8 cellular contexts compared by ENCODE assay signal in the genomic region with DNA sequence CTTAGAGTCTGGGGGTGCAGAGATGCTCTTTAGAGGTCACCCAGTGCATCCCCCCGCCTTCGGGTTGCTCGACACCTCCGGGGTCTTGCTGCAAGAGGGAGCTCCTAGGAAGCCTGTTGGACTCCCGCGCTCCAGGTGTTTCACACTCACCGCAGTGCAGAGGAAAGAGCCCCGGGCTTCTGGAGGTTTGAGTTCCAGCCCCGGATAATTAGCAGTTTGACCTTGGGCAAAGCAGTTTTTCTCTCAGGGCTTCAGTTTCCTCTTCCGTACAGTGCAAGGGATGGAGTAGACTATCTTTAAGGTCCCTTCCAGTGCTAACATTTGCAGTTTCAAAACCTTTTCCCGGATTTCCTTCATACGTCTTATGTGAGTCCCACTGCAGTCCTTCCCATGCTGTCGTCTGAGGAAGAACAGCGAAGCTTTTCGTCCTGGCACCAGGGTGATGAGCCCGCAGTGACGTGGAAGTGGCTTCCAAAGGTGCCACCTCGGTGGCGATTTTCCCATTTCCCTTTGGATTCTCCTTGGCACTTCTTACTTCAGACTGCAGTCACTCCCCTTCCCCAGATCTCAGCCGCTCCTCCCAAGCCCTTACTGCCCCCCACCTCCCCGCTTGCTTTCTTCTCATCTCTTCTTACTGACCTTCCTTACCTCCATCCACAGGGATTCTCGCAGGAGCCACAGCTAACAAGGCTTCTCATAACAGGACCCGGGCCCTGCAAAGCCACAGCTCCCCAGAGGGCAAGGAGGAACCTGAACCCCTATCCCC. TPM values are rescaled to one million over a fixed set of nuclear protein-coding genes. Genes with fewer than 3 reads are reported as not detected.
DNase-seq lines count a peak whose midpoint lies in the region; ATAC-seq and TF ChIP-seq lines count a peak whose summit lies in the region.

No MANE protein-coding gene starts in this region.

- H3K4me2 ChIP-seq in SK-N-SH (peak overlapping the region; percentile 94), SU-DHL-6 (ENCODE audit: low read depth, low read length, poor library complexity, severe bottlenecking) (peak overlapping the region; percentile 95)

- no peaks in the 10 kb centered on the region for H3K9me3 ChIP-seq in SK-N-SH
- no peaks in the 10 kb centered on the region for H3K9me3 ChIP-seq in SU-DHL-6 (ENCODE audit: insufficient read depth, low read length)

- H3K79me2 ChIP-seq in SK-N-SH (ENCODE audit: insufficient read depth) (peaks cover 51% of the 10 kb centered on the region), SU-DHL-6 (ENCODE audit: insufficient read depth, low read length) (peaks cover 7% of the 10 kb centered on the region)

- ATAC-seq in SK-N-SH treated with all-trans-retinoic acid at 6 μM for 48 hours (no peak), HG03159 (IDR thresholded peaks at IDR 0.05; ENCODE audit: unreplicated experiment) (no peak)

- no peak for TF ChIP-seq CTCF in SK-N-SH (IDR thresholded peaks at IDR 0.05)
- TF ChIP-seq CTCF in SU-DHL-6 (IDR thresholded peaks at IDR 0.05; ENCODE audit: insufficient read depth, low read length, poor library complexity, severe bottlenecking): no peak
- no peak for TF ChIP-seq CTCF in fibroblast of the aortic adventitia (IDR thresholded peaks at IDR 0.05; ENCODE audit: insufficient read depth, low read length)

- H3K9ac ChIP-seq in SK-N-SH (peak overlapping the region; percentile 68), SU-DHL-6 (ENCODE audit: low read length) (peak overlapping the region; percentile 82), rectal smooth muscle tissue (ENCODE audit: low read length) (peak overlapping the region; percentile 12)

- H3F3A ChIP-seq in SK-N-SH (replicated peaks; ENCODE audit: insufficient read depth) (no peaks in the 10 kb centered on the region), SU-DHL-6 (ENCODE audit: insufficient read depth) (no peaks in the 10 kb centered on the region)

- H3K9me2 ChIP-seq in SK-N-SH (no peaks in the 10 kb centered on the region), SU-DHL-6 (replicated peaks; ENCODE audit: insufficient read depth, low read length) (no peaks in the 10 kb centered on the region)

- TF ChIP-seq EP300 in SK-N-SH (IDR thresholded peaks at IDR 0.05; ENCODE audit: borderline replicate concordance in 1 of 2, low read depth in 1 of 2, low read length in 1 of 2): no peak

- H3K27me3 ChIP-seq in SK-N-SH (ENCODE audit: insufficient read depth): no peaks in the 10 kb centered on the region
- no peaks in the 10 kb centered on the region for H3K27me3 ChIP-seq in SU-DHL-6 (ENCODE audit: low read length)
- no peaks in the 10 kb centered on the region for H3K27me3 ChIP-seq in rectal smooth muscle tissue (ENCODE audit: control insufficient read depth, insufficient read depth, low read length)

- CTCF ChIA-PET in SK-N-SH (lab: Yijun Ruan, JAX): interaction anchor here (0.6 to 5.7 kb wide), 18 partner anchors 11 to 131 kb away, joined by 3 to 47 read pairs (median 5); a partner anchor contains a TSS

- no peak for TF ChIP-seq RAD21 in SK-N-SH (IDR thresholded peaks at IDR 0.05; ENCODE audit: low read length)

- H3K36me3 ChIP-seq in SK-N-SH (replicated peaks in 1 of 2; ENCODE audit: control insufficient read depth in 1 of 2, insufficient read depth in 2 of 2, low read length in 1 of 2) (peaks cover 28 to 40% of the 10 kb centered on the region in 2 experiments), SU-DHL-6 (ENCODE audit: low read length) (no peaks in the 10 kb centered on the region), rectal smooth muscle tissue (ENCODE audit: control insufficient read depth, insufficient read depth, low read length) (peaks cover 29% of the 10 kb centered on the region)

- POLR2A ChIA-PET in SK-N-SH (lab: Yijun Ruan, JAX): interaction anchor here (0.9 to 1.3 kb wide), 2 partner anchors 9 to 125 kb away, joined by 3 to 4 read pairs; no protein-coding TSS in a partner anchor

- H3K27ac ChIP-seq in SK-N-SH (ENCODE audit: low read depth in 2 of 2, low read length in 1 of 2) (peak overlapping the region in 1 of 2 experiments; percentile 75; a peak in 3 of 4 replicates), SU-DHL-6 (ENCODE audit: low read depth, low read length) (0 out of 2 replicates have a peak overlapping the region, but pooled peaks have one; percentile 16), rectal smooth muscle tissue (ENCODE audit: low read depth, low read length) (peak overlapping the region; percentile 34)

- peak overlapping the region; percentile 60; the same call in 1 of the 2 replicates for H2AFZ ChIP-seq in SK-N-SH (ENCODE audit: low read depth)
- peak overlapping the region; percentile 89 for H2AFZ ChIP-seq in SU-DHL-6 (ENCODE audit: low read depth, low read length, severe bottlenecking)

- WGBS in SK-N-SH (ENCODE audit: low lambda C conversion rate): 1% methylated on average over 22 of the region's 23 CpGs

- H3K4me3 ChIP-seq in SK-N-SH (ENCODE audit: low read depth in 2 of 2, low read length in 1 of 2) (peak overlapping the region; percentile 85 to 98), SU-DHL-6 (ENCODE audit: insufficient read depth, low read length, poor library complexity, severe bottlenecking) (peak overlapping the region; percentile 96), fibroblast of the aortic adventitia (ENCODE audit: low read depth, low read length) (peak overlapping the region; percentile 98), rectal smooth muscle tissue (ENCODE audit: low read length) (peak overlapping the region; percentile 67)

- peaks cover 14 to 19% of the 10 kb centered on the region in 2 experiments; a peak in 1 of 4 replicates for H3K4me1 ChIP-seq in SK-N-SH (ENCODE audit: control insufficient read depth in 1 of 2, insufficient read depth in 2 of 2, low read depth in 1 of 2, low read length in 1 of 2)
- H3K4me1 ChIP-seq in rectal smooth muscle tissue (ENCODE audit: control insufficient read depth, insufficient read depth, low read length): peaks cover 21% of the 10 kb centered on the region

- H4K20me1 ChIP-seq in SK-N-SH (ENCODE audit: insufficient read depth) (peaks cover 6% of the 10 kb centered on the region; the same call in 1 of the 2 replicates), SU-DHL-6 (ENCODE audit: low read depth, low read length) (no peaks in the 10 kb centered on the region)

- DNase-seq in SK-N-SH: no peak
- DNase-seq in fibroblast of the aortic adventitia (ENCODE audit: low read depth): no peak
- DNase-seq in SKM-1 (lab: John Stamatoyannopoulos, UW; ENCODE audit: unreplicated experiment): no peak
- DNase-seq in UCSD-AML1 (lab: John Stamatoyannopoulos, UW; ENCODE audit: unreplicated experiment): no peak

TF ChIP-seq in SK-N-SH, 30 proteins besides CTCF, POLR2A, EP300 and RAD21 (continues in another document):
- no peak for TF ChIP-seq SIN3A (IDR thresholded peaks at IDR 0.05; ENCODE audit: borderline replicate concordance, low read depth, low read length)

TF ChIP-seq in SK-N-SH treated with all-trans-retinoic acid at 6 μM for 48 hours, 23 proteins besides CTCF, POLR2A, EP300 and RAD21 (continues in another document):
- TF ChIP-seq SNAI2 (CRISPR knock-in tag; IDR thresholded peaks at IDR 0.05) (no peak), PPARA (CRISPR knock-in tag; IDR thresholded peaks at IDR 0.05; ENCODE audit: borderline replicate concordance) (no peak), ZNF70 (CRISPR knock-in tag; IDR thresholded peaks at IDR 0.05) (no peak), ZC3H10 (CRISPR knock-in tag; IDR thresholded peaks at IDR 0.05) (no peak), OSR1 (CRISPR knock-in tag; IDR thresholded peaks at IDR 0.05) (no peak), GLIS3 (CRISPR knock-in tag; IDR thresholded peaks at IDR 0.05) (no peak), BACH2 (CRISPR knock-in tag; IDR thresholded peaks at IDR 0.05; ENCODE audit: borderline replicate concordance) (no peak), CSDC2 (CRISPR knock-in tag; IDR thresholded peaks at IDR 0.05) (no peak), TCF4 (CRISPR knock-in tag; IDR thresholded peaks at IDR 0.05; ENCODE audit: borderline replicate concordance) (no peak)
- TF ChIP-seq, protein P1, sequence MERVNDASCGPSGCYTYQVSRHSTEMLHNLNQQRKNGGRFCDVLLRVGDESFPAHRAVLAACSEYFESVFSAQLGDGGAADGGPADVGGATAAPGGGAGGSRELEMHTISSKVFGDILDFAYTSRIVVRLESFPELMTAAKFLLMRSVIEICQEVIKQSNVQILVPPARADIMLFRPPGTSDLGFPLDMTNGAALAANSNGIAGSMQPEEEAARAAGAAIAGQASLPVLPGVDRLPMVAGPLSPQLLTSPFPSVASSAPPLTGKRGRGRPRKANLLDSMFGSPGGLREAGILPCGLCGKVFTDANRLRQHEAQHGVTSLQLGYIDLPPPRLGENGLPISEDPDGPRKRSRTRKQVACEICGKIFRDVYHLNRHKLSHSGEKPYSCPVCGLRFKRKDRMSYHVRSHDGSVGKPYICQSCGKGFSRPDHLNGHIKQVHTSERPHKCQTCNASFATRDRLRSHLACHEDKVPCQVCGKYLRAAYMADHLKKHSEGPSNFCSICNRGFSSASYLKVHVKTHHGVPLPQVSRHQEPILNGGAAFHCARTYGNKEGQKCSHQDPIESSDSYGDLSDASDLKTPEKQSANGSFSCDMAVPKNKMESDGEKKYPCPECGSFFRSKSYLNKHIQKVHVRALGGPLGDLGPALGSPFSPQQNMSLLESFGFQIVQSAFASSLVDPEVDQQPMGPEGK (CRISPR knock-in tag; IDR thresholded peaks at IDR 0.05; ENCODE audit: borderline replicate concordance): no peak

RNA-seq across cellular contexts. Expression of a gene that starts 0.6 kb away (rescaled TPM):
- polyA plus RNA-seq in SK-N-SH (2012; rRNA removed): 92.2 and 101 TPM in 2 replicates
- polyA plus RNA-seq in SK-N-SH (2012; cell fraction: cytosol; rRNA removed): 56.7 and 75.3 TPM in 2 replicates
- 57.8 and 74.7 TPM in 2 replicates for polyA plus RNA-seq in SK-N-SH (2012; cell fraction: nucleus; rRNA removed)
- total RNA-seq in fibroblast of the aortic adventitia (ENCODE audit: low replicate concordance): 17.4 and 27.2 TPM in 2 replicates

RNA-seq across cellular contexts. Expression of a gene that starts 1.0 kb away (rescaled TPM):
- 223 and 276 TPM in 2 replicates for polyA plus RNA-seq in SK-N-SH (2012; rRNA removed)
- polyA plus RNA-seq in SK-N-SH (2012; cell fraction: cytosol; rRNA removed): 191 and 203 TPM in 2 replicates
- 302 and 308 TPM in 2 replicates for polyA plus RNA-seq in SK-N-SH (2012; cell fraction: nucleus; rRNA removed)
- total RNA-seq in fibroblast of the aortic adventitia (ENCODE audit: low replicate concordance): 64.4 and 262 TPM in 2 replicates

RNA-seq across cellular contexts. Expression of a gene that starts 10.1 kb away (rescaled TPM):
- 0.08 and 0.13 TPM in 2 replicates for polyA plus RNA-seq in SK-N-SH (2012; rRNA removed)
- polyA plus RNA-seq in SK-N-SH (2012; cell fraction: cytosol; rRNA removed): 0.03 and 0.05 TPM in 2 replicates
- 0.38 and 0.50 TPM in 2 replicates for polyA plus RNA-seq in SK-N-SH (2012; cell fraction: nucleus; rRNA removed)
- total RNA-seq in fibroblast of the aortic adventitia (ENCODE audit: low replicate concordance): 0.27 TPM in 1 of 2 replicates, not detected in the other

RNA-seq across cellular contexts. Expression of a gene that starts 21.4 kb away (rescaled TPM):
- polyA plus RNA-seq in SK-N-SH (2012; rRNA removed): 7.3 and 7.8 TPM in 2 replicates
- polyA plus RNA-seq in SK-N-SH (2012; cell fraction: cytosol; rRNA removed): 4.4 and 6.8 TPM in 2 replicates
- 4.5 and 5.3 TPM in 2 replicates for polyA plus RNA-seq in SK-N-SH (2012; cell fraction: nucleus; rRNA removed)
- 107 and 185 TPM in 2 replicates for total RNA-seq in fibroblast of the aortic adventitia (ENCODE audit: low replicate concordance)

RNA-seq across cellular contexts. Expression of a gene that starts 53.9 kb away (rescaled TPM):
- polyA plus RNA-seq in SK-N-SH (2012; rRNA removed): 319 and 387 TPM in 2 replicates
- 392 and 457 TPM in 2 replicates for polyA plus RNA-seq in SK-N-SH (2012; cell fraction: cytosol; rRNA removed)
- 156 and 201 TPM in 2 replicates for polyA plus RNA-seq in SK-N-SH (2012; cell fraction: nucleus; rRNA removed)
- total RNA-seq in fibroblast of the aortic adventitia (ENCODE audit: low replicate concordance): 121 and 368 TPM in 2 replicates

Comparison
In these comparisons a context has a peak if more than half of its experiments do, and no peak if none do; other contexts are left out.
1. H3K9ac ChIP-seq: peak in every context shown above with its lines; median percentile 82 in SU-DHL-6; 68 in SK-N-SH; 12 in rectal smooth muscle tissue.